8 cellular contexts compared by ENCODE assay signal in genomic region chr2:225002656-225003045, GRCh38. TPM values are rescaled to one million over a fixed set of nuclear protein-coding genes. Genes with fewer than 3 reads are reported as not detected.
DNase-seq lines count a peak whose midpoint lies in the region; ATAC-seq, FAIRE-seq and TF ChIP-seq lines count a peak whose summit lies in the region.

No MANE protein-coding gene starts in this region.

- H3K27me3 ChIP-seq in Loucy (ENCODE audit: insufficient read depth, low read length, poor library complexity, severe bottlenecking) (no peaks in the 10 kb centered on the region), astrocyte (ENCODE audit: insufficient read depth, low read length) (no peaks in the 10 kb centered on the region), left ventricle myocardium inferior (ENCODE audit: low read depth) (no peaks in the 10 kb centered on the region)

- H3K9ac ChIP-seq in Loucy (ENCODE audit: low read depth, low read length, poor library complexity, severe bottlenecking) (no peak overlapping the region), astrocyte (ENCODE audit: low read length) (no peak overlapping the region)

- no peaks in the 10 kb centered on the region for H3K4me1 Mint-ChIP-seq in astrocyte (ENCODE audit: low read depth, unreplicated experiment)

- H3F3A ChIP-seq in Loucy (ENCODE audit: low read depth): no peaks in the 10 kb centered on the region

- DNase-seq in NCI-H1105 treated with DMSO at 0.1 percent for 48 hours (lab: John Stamatoyannopoulos, UW) (peak; percentile 37), NCI-H1105 (lab: John Stamatoyannopoulos, UW) (no peak), astrocyte (ENCODE audit: low read depth) (no peak), NCI-H187 (lab: John Stamatoyannopoulos, UW) (no peak), urothelium cell line (ENCODE audit: low spot score) (no peak), left ventricle myocardium inferior (no peak)

- intact Hi-C loops in left ventricle myocardium inferior (cut with micrococcal nuclease): no loop called here

- H3K4me3 ChIP-seq in Loucy (ENCODE audit: low read length, poor library complexity, severe bottlenecking) (no peak overlapping the region), astrocyte (ENCODE audit: insufficient read depth, low read depth, low read length) (no peak overlapping the region), left ventricle myocardium inferior (no peak overlapping the region)

- no peaks in the 10 kb centered on the region for H3K9me2 ChIP-seq in Loucy (replicated peaks; ENCODE audit: low read depth, low read length)

- peak; percentile 45 for TF ChIP-seq CTCF in Loucy (conservative IDR thresholded peaks at IDR 0.05; ENCODE audit: low read length)
- no peak for TF ChIP-seq CTCF in astrocyte (IDR thresholded peaks at IDR 0.05; ENCODE audit: insufficient read depth, low read depth, low read length)
- no peak for TF ChIP-seq CTCF in left ventricle myocardium inferior (IDR thresholded peaks at IDR 0.05; ENCODE audit: borderline replicate concordance)

- FAIRE-seq in astrocyte (lab: Jason Lieb, UNC) (peak; percentile 54), urothelium cell line (lab: Jason Lieb, UNC) (no peak)

- H3K4me3 Mint-ChIP-seq in astrocyte (ENCODE audit: unreplicated experiment): no peak overlapping the region

- peak; percentile 93 for ATAC-seq in GM21717 (IDR thresholded peaks at IDR 0.05; ENCODE audit: unreplicated experiment)

- H3K4me1 ChIP-seq in Loucy (ENCODE audit: insufficient read depth, low read length, poor library complexity, severe bottlenecking): peaks cover 32% of the 10 kb centered on the region
- H3K4me1 ChIP-seq in astrocyte (ENCODE audit: insufficient read depth, low read length): peaks cover 9% of the 10 kb centered on the region
- no peaks in the 10 kb centered on the region for H3K4me1 ChIP-seq in left ventricle myocardium inferior

- H3K36me3 ChIP-seq in Loucy (ENCODE audit: insufficient read depth, low read length) (no peaks in the 10 kb centered on the region), astrocyte (ENCODE audit: insufficient read depth, low read length) (no peaks in the 10 kb centered on the region), left ventricle myocardium inferior (no peaks in the 10 kb centered on the region)

- H4K20me1 ChIP-seq in Loucy (ENCODE audit: insufficient read depth, low read length, poor library complexity, severe bottlenecking): peaks cover 3% of the 10 kb centered on the region
- H4K20me1 ChIP-seq in astrocyte (ENCODE audit: insufficient read depth, low read length): peaks cover 8% of the 10 kb centered on the region

- no peak overlapping the region for H3K4me2 ChIP-seq in Loucy (ENCODE audit: low read depth, low read length, poor library complexity, severe bottlenecking)
- no peak overlapping the region for H3K4me2 ChIP-seq in astrocyte (ENCODE audit: low read length)

- H3K27ac Mint-ChIP-seq in astrocyte (ENCODE audit: unreplicated experiment): peak overlapping the region; percentile 31

- H3K9me3 Mint-ChIP-seq in astrocyte (ENCODE audit: unreplicated experiment): no peaks in the 10 kb centered on the region

- H3K9me3 ChIP-seq in Loucy (ENCODE audit: insufficient read depth, low read depth, low read length): no peaks in the 10 kb centered on the region
- no peaks in the 10 kb centered on the region for H3K9me3 ChIP-seq in astrocyte (ENCODE audit: insufficient read depth, low read depth, low read length)
- H3K9me3 ChIP-seq in left ventricle myocardium inferior (replicated peaks): no peaks in the 10 kb centered on the region

- H3K27ac ChIP-seq in astrocyte (ENCODE audit: low read depth, low read length) (no peak overlapping the region), left ventricle myocardium inferior (replicated peaks) (no peak overlapping the region)

- no peaks in the 10 kb centered on the region for H3K27me3 Mint-ChIP-seq in astrocyte (ENCODE audit: low read depth, unreplicated experiment)

- H3K36me3 Mint-ChIP-seq in astrocyte (ENCODE audit: low read depth, unreplicated experiment): no peaks in the 10 kb centered on the region

- no peak overlapping the region for H2AFZ ChIP-seq in Loucy (ENCODE audit: low read length)
- H2AFZ ChIP-seq in astrocyte (ENCODE audit: low read depth, low read length): no peak overlapping the region

- H3K79me2 ChIP-seq in Loucy (ENCODE audit: insufficient read depth, low read length): peaks cover 44% of the 10 kb centered on the region; the same call in 1 of the 2 replicates
- peaks cover 7% of the 10 kb centered on the region for H3K79me2 ChIP-seq in astrocyte (ENCODE audit: insufficient read depth, low read length)

RNA-seq across cellular contexts. Expression of gene DOCK10, which starts 39.6 kb away (rescaled TPM):
- 6.3 and 7.7 TPM in 2 replicates for total RNA-seq in astrocyte
- total RNA-seq in left ventricle myocardium inferior: 1.6 TPM
